ENCODE assay signal across 17 cellular contexts in the genomic region with DNA sequence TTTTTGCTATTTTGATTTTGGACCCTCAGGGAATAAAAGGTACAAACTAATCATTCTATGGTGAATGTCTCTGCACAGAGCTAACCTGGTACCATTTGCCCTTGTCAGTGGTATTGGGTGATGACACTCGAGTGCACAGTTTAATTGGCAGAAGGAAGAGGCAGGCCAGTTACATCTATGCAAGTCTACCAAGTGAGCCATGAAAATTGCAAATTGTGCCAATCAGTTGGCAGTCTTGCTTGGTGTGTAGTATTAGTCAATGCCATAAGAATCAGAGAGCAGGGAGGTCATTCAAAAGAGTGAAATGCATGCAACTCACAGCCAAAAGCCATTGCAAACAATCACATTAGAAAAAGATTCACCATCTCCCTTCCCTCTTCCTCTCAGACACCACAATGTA.
DNase-seq lines count a peak whose midpoint lies in the region; ATAC-seq and TF ChIP-seq lines count a peak whose summit lies in the region.
"Had no signal": no experiment of that assay in that cellular context is flagged by ENCODE, and none has a peak within 500 bp of the region (broad histone marks: within the 10 kb centered on the region; RNA-seq: fewer than 3 reads in every experiment).

No MANE protein-coding gene starts in this region.

- DNase-seq in M059J (ENCODE audit: low read depth) = peak; percentile 7
- peak; percentile 85 for DNase-seq in NCI-H2171 treated with DMSO at 0.1 percent for 48 hours (lab: John Stamatoyannopoulos, UW)
- DNase-seq in epithelial cell of proximal tubule (ENCODE audit: low read depth) = peak; percentile 10
- peak; percentile 53 for DNase-seq in retinal pigment epithelial cell (ENCODE audit: low read depth)
- no peak for DNase-seq in RWPE1 (ENCODE audit: low spot score)
- DNase-seq in stimulated activated CD4-positive, alpha-beta T cell treated with anti-CD3 and anti-CD28 coated beads, Interleukin-4, amount 100 ng/mL, for 24 hours = no peak
- DNase-seq: CD4-positive, CD25-positive, alpha-beta regulatory T cell; CD8-positive, alpha-beta memory T cell; COR-L47; DMS153; DMS79; GDM1; H9 had no signal

- POLR2A ChIA-PET in RWPE1 (lab: Yijun Ruan, JAX; ENCODE audit: low non-redundant PET) = no interaction called here

- H3K27ac ChIP-seq in RWPE1 = no peak overlapping the region
- H3K27ac ChIP-seq: BLaER1 treated with 17β-estradiol and CSF1 and Interleukin-3, amounts not matched to agents 10 nM and 100 nM had no signal

- no peak overlapping the region for H3K4me3 ChIP-seq in epithelial cell of proximal tubule (ENCODE audit: low read depth, low read length)
- H3K4me3 ChIP-seq in retinal pigment epithelial cell (ENCODE audit: low read length) = no peak overlapping the region
- H3K4me3 ChIP-seq: BLaER1 treated with 17β-estradiol and CSF1 and Interleukin-3, amounts not matched to agents 10 nM and 100 nM; GM23338 had no signal

- no peak for TF ChIP-seq CTCF in epithelial cell of proximal tubule (conservative IDR thresholded peaks at IDR 0.05; ENCODE audit: low read depth, low read length)
- no peak for TF ChIP-seq CTCF in retinal pigment epithelial cell (conservative IDR thresholded peaks at IDR 0.05; ENCODE audit: low read depth, low read length)
- no peak for TF ChIP-seq CTCF in RWPE1 (conservative IDR thresholded peaks at IDR 0.05; ENCODE audit: low read depth)

- ATAC-seq in HG03342 (IDR thresholded peaks at IDR 0.05; ENCODE audit: unreplicated experiment) = no peak
- ATAC-seq: GM23338, HepG2 had no signal

- CTCF ChIA-PET in RWPE1 (lab: Yijun Ruan, JAX) = no interaction called here

Comparison
In these comparisons a context has a peak if more than half of its experiments do, and no peak if none do; other contexts are left out.
1. DNase-seq: peak in M059J (single experiment), NCI-H2171 treated with DMSO at 0.1 percent for 48 hours (single experiment), epithelial cell of proximal tubule (single experiment) and retinal pigment epithelial cell (single experiment); none in RWPE1 (single experiment) and stimulated activated CD4-positive, alpha-beta T cell treated with anti-CD3 and anti-CD28 coated beads, Interleukin-4, amount 100 ng/mL, for 24 hours (single experiment).